Comparison of ENCODE assay signal across 1 cellular context in the genomic region with DNA sequence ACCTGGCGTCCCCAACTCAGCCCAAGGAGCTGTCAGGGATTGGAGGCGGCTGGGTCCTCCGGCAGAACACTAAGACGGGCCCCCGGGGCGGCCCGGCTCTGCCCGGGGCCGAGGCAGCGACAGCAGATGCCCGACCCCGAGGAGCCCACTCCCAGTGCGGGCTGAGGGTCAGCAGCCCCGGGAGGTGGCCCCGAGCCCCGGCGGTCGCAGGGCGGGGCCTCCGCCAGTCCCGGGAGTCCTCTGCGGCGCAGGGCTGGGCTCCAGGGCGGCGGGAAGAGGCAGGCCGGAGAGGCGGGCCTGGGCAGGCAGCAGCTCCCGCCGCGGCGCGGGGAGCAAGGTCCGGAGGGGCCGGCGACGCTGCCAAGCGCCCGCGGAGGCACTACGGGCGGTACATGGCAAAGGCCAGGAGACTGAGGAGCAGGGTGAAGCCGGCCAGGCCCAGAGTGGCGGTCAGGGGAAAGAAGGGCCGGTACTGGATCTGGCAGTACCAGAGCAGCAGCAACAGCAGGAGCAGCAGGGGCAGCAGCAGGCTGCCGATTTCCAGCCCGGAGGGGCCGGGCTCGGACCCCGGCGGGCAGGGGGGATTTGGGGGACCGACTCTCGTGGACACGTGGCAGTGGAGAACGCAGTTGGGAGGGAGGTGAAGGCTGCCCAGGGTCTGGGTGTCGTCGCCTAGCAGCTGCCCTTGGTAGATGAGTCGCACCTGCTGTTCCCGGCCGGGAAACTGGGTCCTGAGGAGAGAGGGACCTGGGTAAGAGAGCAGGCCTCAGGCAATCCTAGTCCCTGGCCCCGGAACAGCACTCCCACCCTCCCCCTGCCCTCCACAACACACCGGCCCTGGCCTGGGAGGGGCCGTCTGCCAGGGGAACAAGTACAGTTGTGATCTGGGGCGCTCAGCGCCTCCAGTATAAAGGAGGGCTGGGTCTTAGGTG.
TF ChIP-seq lines count a peak whose summit lies in the region.

No MANE protein-coding gene starts in this region.

TF ChIP-seq in HepG2, 621 proteins besides CTCF, POLR2A, EP300 and RAD21 (continued from another document and continues in another):
- TF ChIP-seq ZNF567 (CRISPR knock-in tag; IDR thresholded peaks at IDR 0.05; ENCODE audit: borderline replicate concordance) (no peak), ZNF709 (CRISPR knock-in tag; IDR thresholded peaks at IDR 0.05) (no peak), SOX5 (CRISPR knock-in tag; IDR thresholded peaks at IDR 0.05; ENCODE audit: borderline replicate concordance) (no peak), NR3C1 (CRISPR knock-in tag; IDR thresholded peaks at IDR 0.05) (no peak), SP1 (IDR thresholded peaks at IDR 0.05) (no peak), SP1 (CRISPR knock-in tag; IDR thresholded peaks at IDR 0.05) (no peak), ZBTB39 (CRISPR knock-in tag; IDR thresholded peaks at IDR 0.05) (no peak), SMAD9 (CRISPR knock-in tag; IDR thresholded peaks at IDR 0.05) (no peak), ZNF512 (CRISPR knock-in tag; IDR thresholded peaks at IDR 0.05) (no peak), ZNF232 (CRISPR knock-in tag; IDR thresholded peaks at IDR 0.05; ENCODE audit: borderline replicate concordance) (no peak), FOXA3 (CRISPR knock-in tag; IDR thresholded peaks at IDR 0.05) (no peak), KMT2B (CRISPR knock-in tag; IDR thresholded peaks at IDR 0.05) (no peak), ZC3H13 (CRISPR knock-in tag; IDR thresholded peaks at IDR 0.05) (peak; percentile 1; the same call in 1 of the 2 replicates), MIER3 (CRISPR knock-in tag; IDR thresholded peaks at IDR 0.05; ENCODE audit: borderline replicate concordance) (no peak), CREM (IDR thresholded peaks at IDR 0.05) (no peak), CREM (CRISPR knock-in tag; IDR thresholded peaks at IDR 0.05) (no peak), PHF20 (CRISPR knock-in tag; IDR thresholded peaks at IDR 0.05) (no peak), GLMP (CRISPR knock-in tag; IDR thresholded peaks at IDR 0.05; ENCODE audit: borderline replicate concordance) (no peak), EHMT2 (IDR thresholded peaks at IDR 0.05; ENCODE audit: borderline replicate concordance, low read depth, low read length) (no peak), SCMH1 (CRISPR knock-in tag; IDR thresholded peaks at IDR 0.05; ENCODE audit: borderline replicate concordance) (no peak), ELF1 (CRISPR knock-in tag; IDR thresholded peaks at IDR 0.05) (no peak), TFDP2 (CRISPR knock-in tag; IDR thresholded peaks at IDR 0.05) (0 out of 2 replicates have a peak, but pooled peaks have one; percentile 7), SATB2 (CRISPR knock-in tag; IDR thresholded peaks at IDR 0.05) (no peak), ZNF841 (CRISPR knock-in tag; IDR thresholded peaks at IDR 0.05; ENCODE audit: borderline replicate concordance) (0 out of 2 replicates have a peak, but pooled peaks have one; percentile 48), ZFP36L1 (CRISPR knock-in tag; IDR thresholded peaks at IDR 0.05) (no peak), SRSF4 (IDR thresholded peaks at IDR 0.05; ENCODE audit: low read depth, low read length, poor library complexity, severe bottlenecking) (no peak), REL (CRISPR knock-in tag; conservative IDR thresholded peaks at IDR 0.05) (0 out of 2 replicates have a peak, but pooled peaks have one; percentile 54), MEF2D (CRISPR knock-in tag; IDR thresholded peaks at IDR 0.05) (no peak), PLRG1 (conservative IDR thresholded peaks at IDR 0.05) (no peak), YEATS2 (CRISPR knock-in tag; IDR thresholded peaks at IDR 0.05; ENCODE audit: borderline replicate concordance) (no peak), ZNF615 (CRISPR knock-in tag; IDR thresholded peaks at IDR 0.05; ENCODE audit: borderline replicate concordance) (no peak), KDM5B (CRISPR knock-in tag; IDR thresholded peaks at IDR 0.05; ENCODE audit: borderline replicate concordance) (no peak), LBX2 (CRISPR knock-in tag; IDR thresholded peaks at IDR 0.05; ENCODE audit: borderline replicate concordance) (0 out of 2 replicates have a peak, but pooled peaks have one; percentile 50), ZNF598 (CRISPR knock-in tag; IDR thresholded peaks at IDR 0.05; ENCODE audit: borderline replicate concordance) (no peak), RFXAP (CRISPR knock-in tag; IDR thresholded peaks at IDR 0.05; ENCODE audit: borderline replicate concordance) (no peak), SIN3A (IDR thresholded peaks at IDR 0.05; ENCODE audit: borderline replicate concordance, low read depth, low read length) (no peak), SYNCRIP (IDR thresholded peaks at IDR 0.05; ENCODE audit: insufficient read depth, low read depth, low read length) (no peak), ZNF292 (CRISPR knock-in tag; IDR thresholded peaks at IDR 0.05; ENCODE audit: borderline replicate concordance, low read depth) (no peak), ZSCAN9 (CRISPR knock-in tag; IDR thresholded peaks at IDR 0.05; ENCODE audit: borderline replicate concordance) (peak; percentile 4; the same call in 1 of the 2 replicates), ZNF225 (CRISPR knock-in tag; IDR thresholded peaks at IDR 0.05) (no peak)
- TF ChIP-seq, protein P1, sequence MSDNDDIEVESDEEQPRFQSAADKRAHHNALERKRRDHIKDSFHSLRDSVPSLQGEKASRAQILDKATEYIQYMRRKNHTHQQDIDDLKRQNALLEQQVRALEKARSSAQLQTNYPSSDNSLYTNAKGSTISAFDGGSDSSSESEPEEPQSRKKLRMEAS (IDR thresholded peaks at IDR 0.05): no peak
- TF ChIP-seq, protein P2, sequence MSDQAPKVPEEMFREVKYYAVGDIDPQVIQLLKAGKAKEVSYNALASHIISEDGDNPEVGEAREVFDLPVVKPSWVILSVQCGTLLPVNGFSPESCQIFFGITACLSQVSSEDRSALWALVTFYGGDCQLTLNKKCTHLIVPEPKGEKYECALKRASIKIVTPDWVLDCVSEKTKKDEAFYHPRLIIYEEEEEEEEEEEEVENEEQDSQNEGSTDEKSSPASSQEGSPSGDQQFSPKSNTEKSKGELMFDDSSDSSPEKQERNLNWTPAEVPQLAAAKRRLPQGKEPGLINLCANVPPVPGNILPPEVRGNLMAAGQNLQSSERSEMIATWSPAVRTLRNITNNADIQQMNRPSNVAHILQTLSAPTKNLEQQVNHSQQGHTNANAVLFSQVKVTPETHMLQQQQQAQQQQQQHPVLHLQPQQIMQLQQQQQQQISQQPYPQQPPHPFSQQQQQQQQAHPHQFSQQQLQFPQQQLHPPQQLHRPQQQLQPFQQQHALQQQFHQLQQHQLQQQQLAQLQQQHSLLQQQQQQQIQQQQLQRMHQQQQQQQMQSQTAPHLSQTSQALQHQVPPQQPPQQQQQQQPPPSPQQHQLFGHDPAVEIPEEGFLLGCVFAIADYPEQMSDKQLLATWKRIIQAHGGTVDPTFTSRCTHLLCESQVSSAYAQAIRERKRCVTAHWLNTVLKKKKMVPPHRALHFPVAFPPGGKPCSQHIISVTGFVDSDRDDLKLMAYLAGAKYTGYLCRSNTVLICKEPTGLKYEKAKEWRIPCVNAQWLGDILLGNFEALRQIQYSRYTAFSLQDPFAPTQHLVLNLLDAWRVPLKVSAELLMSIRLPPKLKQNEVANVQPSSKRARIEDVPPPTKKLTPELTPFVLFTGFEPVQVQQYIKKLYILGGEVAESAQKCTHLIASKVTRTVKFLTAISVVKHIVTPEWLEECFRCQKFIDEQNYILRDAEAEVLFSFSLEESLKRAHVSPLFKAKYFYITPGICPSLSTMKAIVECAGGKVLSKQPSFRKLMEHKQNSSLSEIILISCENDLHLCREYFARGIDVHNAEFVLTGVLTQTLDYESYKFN (CRISPR knock-in tag; conservative IDR thresholded peaks at IDR 0.05): no peak
- TF ChIP-seq, protein P3, sequence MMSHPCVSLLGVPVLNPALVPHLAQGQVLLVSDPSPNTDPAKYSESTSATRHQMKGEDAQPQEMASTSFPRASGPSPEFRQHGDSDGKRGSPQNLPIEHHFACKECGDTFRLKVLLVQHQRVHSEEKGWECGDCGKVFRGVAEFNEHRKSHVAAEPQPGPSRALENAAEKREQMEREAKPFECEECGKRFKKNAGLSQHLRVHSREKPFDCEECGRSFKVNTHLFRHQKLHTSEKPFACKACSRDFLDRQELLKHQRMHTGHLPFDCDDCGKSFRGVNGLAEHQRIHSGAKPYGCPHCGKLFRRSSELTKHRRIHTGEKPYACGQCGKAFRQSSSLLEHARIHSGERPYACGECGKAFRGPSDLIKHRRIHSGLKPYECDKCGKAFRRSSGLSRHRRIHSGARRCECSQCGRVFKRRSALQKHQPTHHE (CRISPR knock-in tag; IDR thresholded peaks at IDR 0.05; ENCODE audit: borderline replicate concordance): no peak
- TF ChIP-seq, protein P4, sequence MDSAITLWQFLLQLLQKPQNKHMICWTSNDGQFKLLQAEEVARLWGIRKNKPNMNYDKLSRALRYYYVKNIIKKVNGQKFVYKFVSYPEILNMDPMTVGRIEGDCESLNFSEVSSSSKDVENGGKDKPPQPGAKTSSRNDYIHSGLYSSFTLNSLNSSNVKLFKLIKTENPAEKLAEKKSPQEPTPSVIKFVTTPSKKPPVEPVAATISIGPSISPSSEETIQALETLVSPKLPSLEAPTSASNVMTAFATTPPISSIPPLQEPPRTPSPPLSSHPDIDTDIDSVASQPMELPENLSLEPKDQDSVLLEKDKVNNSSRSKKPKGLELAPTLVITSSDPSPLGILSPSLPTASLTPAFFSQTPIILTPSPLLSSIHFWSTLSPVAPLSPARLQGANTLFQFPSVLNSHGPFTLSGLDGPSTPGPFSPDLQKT (CRISPR knock-in tag; IDR thresholded peaks at IDR 0.05; ENCODE audit: borderline replicate concordance): no peak
- TF ChIP-seq, protein P5, sequence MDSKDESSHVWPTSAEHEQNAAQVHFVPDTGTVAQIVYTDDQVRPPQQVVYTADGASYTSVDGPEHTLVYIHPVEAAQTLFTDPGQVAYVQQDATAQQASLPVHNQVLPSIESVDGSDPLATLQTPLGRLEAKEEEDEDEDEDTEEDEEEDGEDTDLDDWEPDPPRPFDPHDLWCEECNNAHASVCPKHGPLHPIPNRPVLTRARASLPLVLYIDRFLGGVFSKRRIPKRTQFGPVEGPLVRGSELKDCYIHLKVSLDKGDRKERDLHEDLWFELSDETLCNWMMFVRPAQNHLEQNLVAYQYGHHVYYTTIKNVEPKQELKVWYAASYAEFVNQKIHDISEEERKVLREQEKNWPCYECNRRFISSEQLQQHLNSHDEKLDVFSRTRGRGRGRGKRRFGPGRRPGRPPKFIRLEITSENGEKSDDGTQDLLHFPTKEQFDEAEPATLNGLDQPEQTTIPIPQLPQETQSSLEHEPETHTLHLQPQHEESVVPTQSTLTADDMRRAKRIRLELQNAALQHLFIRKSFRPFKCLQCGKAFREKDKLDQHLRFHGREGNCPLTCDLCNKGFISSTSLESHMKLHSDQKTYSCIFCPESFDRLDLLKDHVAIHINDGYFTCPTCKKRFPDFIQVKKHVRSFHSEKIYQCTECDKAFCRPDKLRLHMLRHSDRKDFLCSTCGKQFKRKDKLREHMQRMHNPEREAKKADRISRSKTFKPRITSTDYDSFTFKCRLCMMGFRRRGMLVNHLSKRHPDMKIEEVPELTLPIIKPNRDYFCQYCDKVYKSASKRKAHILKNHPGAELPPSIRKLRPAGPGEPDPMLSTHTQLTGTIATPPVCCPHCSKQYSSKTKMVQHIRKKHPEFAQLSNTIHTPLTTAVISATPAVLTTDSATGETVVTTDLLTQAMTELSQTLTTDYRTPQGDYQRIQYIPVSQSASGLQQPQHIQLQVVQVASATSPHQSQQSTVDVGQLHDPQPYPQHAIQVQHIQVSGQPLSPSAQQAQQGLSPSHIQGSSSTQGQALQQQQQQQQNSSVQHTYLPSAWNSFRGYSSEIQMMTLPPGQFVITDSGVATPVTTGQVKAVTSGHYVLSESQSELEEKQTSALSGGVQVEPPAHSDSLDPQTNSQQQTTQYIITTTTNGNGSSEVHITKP (CRISPR knock-in tag; IDR thresholded peaks at IDR 0.05; ENCODE audit: low read depth): no peak
